ENCODE assay signal across 1 cellular context in genomic region chr2:47070155-47070919, GRCh38.
A peak's percentile ranks its signal among the peaks of the same experiment; 100 is the strongest.
TF ChIP-seq lines count a peak whose summit lies in the region.

No MANE protein-coding gene starts in this region.

TF ChIP-seq in HepG2, 621 proteins besides CTCF, POLR2A, EP300 and RAD21 (continued from another document and continues in another):
- TF ChIP-seq PAXIP1 (CRISPR knock-in tag; conservative IDR thresholded peaks at IDR 0.05) (peak; percentile 49; the same call in 1 of the 2 replicates), SKI (IDR thresholded peaks at IDR 0.05; ENCODE audit: partially characterized antibody) (no peak), ZNF383 (CRISPR knock-in tag; IDR thresholded peaks at IDR 0.05; ENCODE audit: borderline replicate concordance) (no peak), RCOR2 (CRISPR knock-in tag; IDR thresholded peaks at IDR 0.05) (0 out of 2 replicates have a peak, but pooled peaks have one; percentile 6), CENPX (CRISPR knock-in tag; IDR thresholded peaks at IDR 0.05) (no peak), CBX2 (IDR thresholded peaks at IDR 0.05; ENCODE audit: low read depth, low read length) (no peak), CBX2 (CRISPR knock-in tag; IDR thresholded peaks at IDR 0.05; ENCODE audit: low read depth) (no peak), BCLAF1 (IDR thresholded peaks at IDR 0.05) (no peak), STAT6 (CRISPR knock-in tag; IDR thresholded peaks at IDR 0.05; ENCODE audit: borderline replicate concordance) (no peak), ZBTB38 (CRISPR knock-in tag; IDR thresholded peaks at IDR 0.05) (no peak; the same call in 1 of the 2 replicates), ZNF34 (CRISPR knock-in tag; IDR thresholded peaks at IDR 0.05; ENCODE audit: borderline replicate concordance) (peak; percentile 71; the same call in 1 of the 2 replicates), ZZZ3 (CRISPR knock-in tag; IDR thresholded peaks at IDR 0.05; ENCODE audit: borderline replicate concordance) (0 out of 2 replicates have a peak, but pooled peaks have one; percentile 10), ZNF460 (CRISPR knock-in tag; IDR thresholded peaks at IDR 0.05; ENCODE audit: borderline replicate concordance) (no peak), SYNCRIP (IDR thresholded peaks at IDR 0.05; ENCODE audit: insufficient read depth, low read depth, low read length) (no peak), ZNF503 (CRISPR knock-in tag; IDR thresholded peaks at IDR 0.05) (no peak), ZNF414 (CRISPR knock-in tag; IDR thresholded peaks at IDR 0.05) (no peak), PRPF4 (IDR thresholded peaks at IDR 0.05; ENCODE audit: low read depth, low read length, poor library complexity, severe bottlenecking) (no peak), SP2 (CRISPR knock-in tag; IDR thresholded peaks at IDR 0.05) (no peak), NFYC (CRISPR knock-in tag; IDR thresholded peaks at IDR 0.05) (no peak), ZNF234 (CRISPR knock-in tag; conservative IDR thresholded peaks at IDR 0.05) (no peak), RFX5 (IDR thresholded peaks at IDR 0.05; ENCODE audit: low read depth, low read length) (no peak), ZC3H13 (CRISPR knock-in tag; IDR thresholded peaks at IDR 0.05) (0 out of 2 replicates have a peak, but pooled peaks have one; percentile 50), ZNF784 (CRISPR knock-in tag; IDR thresholded peaks at IDR 0.05; ENCODE audit: borderline replicate concordance) (peak; percentile 40; the same call in 1 of the 2 replicates), PCBP2 (optimal IDR thresholded peaks at IDR 0.05; ENCODE audit: low read depth, low read length, poor library complexity, severe bottlenecking) (no peak), ZNF251 (CRISPR knock-in tag; IDR thresholded peaks at IDR 0.05) (no peak), ZNF816 (CRISPR knock-in tag; IDR thresholded peaks at IDR 0.05; ENCODE audit: borderline replicate concordance) (no peak), ZSCAN25 (CRISPR knock-in tag; IDR thresholded peaks at IDR 0.05) (peak; percentile 97), PHB2 (IDR thresholded peaks at IDR 0.05; ENCODE audit: partially characterized antibody) (no peak)
- TF ChIP-seq, protein P1, sequence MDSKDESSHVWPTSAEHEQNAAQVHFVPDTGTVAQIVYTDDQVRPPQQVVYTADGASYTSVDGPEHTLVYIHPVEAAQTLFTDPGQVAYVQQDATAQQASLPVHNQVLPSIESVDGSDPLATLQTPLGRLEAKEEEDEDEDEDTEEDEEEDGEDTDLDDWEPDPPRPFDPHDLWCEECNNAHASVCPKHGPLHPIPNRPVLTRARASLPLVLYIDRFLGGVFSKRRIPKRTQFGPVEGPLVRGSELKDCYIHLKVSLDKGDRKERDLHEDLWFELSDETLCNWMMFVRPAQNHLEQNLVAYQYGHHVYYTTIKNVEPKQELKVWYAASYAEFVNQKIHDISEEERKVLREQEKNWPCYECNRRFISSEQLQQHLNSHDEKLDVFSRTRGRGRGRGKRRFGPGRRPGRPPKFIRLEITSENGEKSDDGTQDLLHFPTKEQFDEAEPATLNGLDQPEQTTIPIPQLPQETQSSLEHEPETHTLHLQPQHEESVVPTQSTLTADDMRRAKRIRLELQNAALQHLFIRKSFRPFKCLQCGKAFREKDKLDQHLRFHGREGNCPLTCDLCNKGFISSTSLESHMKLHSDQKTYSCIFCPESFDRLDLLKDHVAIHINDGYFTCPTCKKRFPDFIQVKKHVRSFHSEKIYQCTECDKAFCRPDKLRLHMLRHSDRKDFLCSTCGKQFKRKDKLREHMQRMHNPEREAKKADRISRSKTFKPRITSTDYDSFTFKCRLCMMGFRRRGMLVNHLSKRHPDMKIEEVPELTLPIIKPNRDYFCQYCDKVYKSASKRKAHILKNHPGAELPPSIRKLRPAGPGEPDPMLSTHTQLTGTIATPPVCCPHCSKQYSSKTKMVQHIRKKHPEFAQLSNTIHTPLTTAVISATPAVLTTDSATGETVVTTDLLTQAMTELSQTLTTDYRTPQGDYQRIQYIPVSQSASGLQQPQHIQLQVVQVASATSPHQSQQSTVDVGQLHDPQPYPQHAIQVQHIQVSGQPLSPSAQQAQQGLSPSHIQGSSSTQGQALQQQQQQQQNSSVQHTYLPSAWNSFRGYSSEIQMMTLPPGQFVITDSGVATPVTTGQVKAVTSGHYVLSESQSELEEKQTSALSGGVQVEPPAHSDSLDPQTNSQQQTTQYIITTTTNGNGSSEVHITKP (CRISPR knock-in tag; IDR thresholded peaks at IDR 0.05; ENCODE audit: low read depth), result peak; percentile 52; the same call in 1 of the 2 replicates
- TF ChIP-seq, protein P2, sequence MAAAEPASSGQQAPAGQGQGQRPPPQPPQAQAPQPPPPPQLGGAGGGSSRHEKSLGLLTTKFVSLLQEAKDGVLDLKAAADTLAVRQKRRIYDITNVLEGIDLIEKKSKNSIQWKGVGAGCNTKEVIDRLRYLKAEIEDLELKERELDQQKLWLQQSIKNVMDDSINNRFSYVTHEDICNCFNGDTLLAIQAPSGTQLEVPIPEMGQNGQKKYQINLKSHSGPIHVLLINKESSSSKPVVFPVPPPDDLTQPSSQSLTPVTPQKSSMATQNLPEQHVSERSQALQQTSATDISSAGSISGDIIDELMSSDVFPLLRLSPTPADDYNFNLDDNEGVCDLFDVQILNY (CRISPR knock-in tag; conservative IDR thresholded peaks at IDR 0.05), result no peak
